1 cellular context compared by ENCODE assay signal in genomic region chr4:45293335-45293734, GRCh38.
TF ChIP-seq lines count a peak whose summit lies in the region.

No MANE protein-coding gene starts in this region.

TF ChIP-seq in H1, 55 proteins besides CTCF, POLR2A, EP300 and RAD21:
- TF ChIP-seq CEBPB (IDR thresholded peaks at IDR 0.05; ENCODE audit: low read depth, low read length) (no peak), KDM5A (IDR thresholded peaks at IDR 0.05; ENCODE audit: low read length) (no peak), ASH2L (IDR thresholded peaks at IDR 0.05; ENCODE audit: low read length) (no peak), SP4 (IDR thresholded peaks at IDR 0.05; ENCODE audit: low read length) (no peak), BCL11A (IDR thresholded peaks at IDR 0.05; ENCODE audit: low read depth in 2 of 2, low read length in 2 of 2) (no peak), NRF1 (IDR thresholded peaks at IDR 0.05; ENCODE audit: low read depth, low read length) (no peak), CBX8 (IDR thresholded peaks at IDR 0.05; ENCODE audit: borderline replicate concordance, low read depth, low read length) (no peak), KDM4A (IDR thresholded peaks at IDR 0.05; ENCODE audit: low read depth, low read length, severe bottlenecking) (no peak), SAP30 (IDR thresholded peaks at IDR 0.05; ENCODE audit: insufficient read depth, insufficient replicate concordance, low read length) (no peak), TAF1 (IDR thresholded peaks at IDR 0.05; ENCODE audit: low read depth, low read length) (no peak), NANOG (IDR thresholded peaks at IDR 0.05; ENCODE audit: insufficient read depth, low read depth, low read length, poor library complexity, severe bottlenecking) (no peak), SP2 (IDR thresholded peaks at IDR 0.05; ENCODE audit: low read length) (no peak), MAFK (IDR thresholded peaks at IDR 0.05; ENCODE audit: low read depth, low read length) (no peak), POLR2AphosphoS5 (IDR thresholded peaks at IDR 0.05; ENCODE audit: low read depth, low read length) (no peak), CTBP2 (IDR thresholded peaks at IDR 0.05; ENCODE audit: borderline replicate concordance, insufficient read depth, insufficient read length, low read length) (no peak), BACH1 (IDR thresholded peaks at IDR 0.05; ENCODE audit: low read length) (no peak), RFX5 (IDR thresholded peaks at IDR 0.05; ENCODE audit: borderline replicate concordance, low read depth, low read length) (no peak), TEAD4 (IDR thresholded peaks at IDR 0.05; ENCODE audit: low read depth, low read length) (no peak)
- TF ChIP-seq, protein P1, sequence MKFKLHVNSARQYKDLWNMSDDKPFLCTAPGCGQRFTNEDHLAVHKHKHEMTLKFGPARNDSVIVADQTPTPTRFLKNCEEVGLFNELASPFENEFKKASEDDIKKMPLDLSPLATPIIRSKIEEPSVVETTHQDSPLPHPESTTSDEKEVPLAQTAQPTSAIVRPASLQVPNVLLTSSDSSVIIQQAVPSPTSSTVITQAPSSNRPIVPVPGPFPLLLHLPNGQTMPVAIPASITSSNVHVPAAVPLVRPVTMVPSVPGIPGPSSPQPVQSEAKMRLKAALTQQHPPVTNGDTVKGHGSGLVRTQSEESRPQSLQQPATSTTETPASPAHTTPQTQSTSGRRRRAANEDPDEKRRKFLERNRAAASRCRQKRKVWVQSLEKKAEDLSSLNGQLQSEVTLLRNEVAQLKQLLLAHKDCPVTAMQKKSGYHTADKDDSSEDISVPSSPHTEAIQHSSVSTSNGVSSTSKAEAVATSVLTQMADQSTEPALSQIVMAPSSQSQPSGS (IDR thresholded peaks at IDR 0.05; ENCODE audit: low read length) = no peak
